In the genomic region with DNA sequence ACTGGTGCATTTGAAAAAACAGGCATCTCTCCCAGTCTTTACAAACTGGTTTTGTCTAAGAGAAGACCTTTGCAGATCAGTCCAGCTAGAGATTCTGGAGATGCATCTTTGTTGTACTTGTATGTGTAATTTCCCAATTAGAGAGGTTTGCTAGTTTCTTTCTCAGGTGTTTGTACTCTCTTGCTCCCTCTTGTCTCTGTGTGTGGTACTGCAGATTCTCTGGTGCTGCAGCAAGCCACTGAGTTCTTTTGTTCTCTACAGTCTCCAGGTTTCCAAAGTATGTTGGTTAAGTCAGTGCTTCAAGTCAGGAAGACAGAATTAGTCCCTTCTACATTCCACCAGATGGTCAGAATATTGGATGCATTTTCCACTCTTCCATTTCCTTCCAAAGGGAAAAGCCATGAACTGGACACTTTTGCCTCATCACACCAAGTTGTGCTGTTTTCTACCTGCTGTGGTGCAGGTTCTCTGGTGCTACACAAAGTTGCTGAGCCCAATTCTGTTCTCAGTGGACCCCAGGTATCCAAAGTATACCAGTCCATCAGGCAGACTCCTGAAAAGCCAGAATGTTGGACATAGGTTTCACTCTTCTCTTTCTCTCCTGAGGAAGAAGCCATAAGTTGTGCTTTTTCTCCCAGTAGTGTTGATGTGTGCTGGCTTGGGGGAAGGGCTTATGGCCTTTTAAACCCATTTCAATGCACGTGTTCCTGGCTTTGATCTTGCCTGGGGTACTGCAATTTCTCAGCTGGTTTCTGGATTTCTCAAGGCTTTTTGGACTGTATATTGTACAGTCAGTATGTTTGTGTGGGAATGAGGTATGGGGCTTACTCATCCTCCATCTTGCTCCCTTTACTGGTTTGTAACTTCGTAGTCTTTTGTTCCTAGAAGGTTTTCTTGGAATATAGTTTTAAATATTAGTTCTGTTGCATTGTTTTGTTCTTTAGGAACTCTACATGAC, we compare ENCODE assay signal across 8 cellular contexts. TPM values are rescaled to one million over a fixed set of nuclear protein-coding genes. Genes with fewer than 3 reads are reported as not detected.
A peak's percentile ranks its signal among the peaks of the same experiment; 100 is the strongest.
DNase-seq lines count a peak whose midpoint lies in the region; ATAC-seq and TF ChIP-seq lines count a peak whose summit lies in the region.

No MANE protein-coding gene starts in this region.

- H3K36me3 ChIP-seq in breast epithelium: no peaks in the 10 kb centered on the region

- intact Hi-C loops in breast epithelium (cut with DNase I; ENCODE audit: low total_unique reads): no loop called here

- no peak overlapping the region for H3K4me3 ChIP-seq in breast epithelium

- no peaks in the 10 kb centered on the region for H3K27me3 Mint-ChIP-seq in nephron (ENCODE audit: low read depth)

- peaks cover 12% of the 10 kb centered on the region for H3K9me3 Mint-ChIP-seq in nephron

- H3K4me1 Mint-ChIP-seq in nephron: peaks cover 22% of the 10 kb centered on the region

- TF ChIP-seq CTCF in breast epithelium (IDR thresholded peaks at IDR 0.05): peak in 2 of 3 donors; percentile 14 to 17
- TF ChIP-seq CTCF in nephron (IDR thresholded peaks at IDR 0.05; ENCODE audit: unreplicated experiment in 3 of 3): peak in 2 of 3 experiments; percentile 17 to 32

- no peak overlapping the region for H3K27ac Mint-ChIP-seq in nephron

- no peaks in the 10 kb centered on the region for H3K9me3 ChIP-seq in breast epithelium

- H3K36me3 Mint-ChIP-seq in nephron (ENCODE audit: low read depth): peaks cover 39% of the 10 kb centered on the region

- H3K4me3 Mint-ChIP-seq in nephron: no peak overlapping the region

- no peaks in the 10 kb centered on the region for H3K27me3 ChIP-seq in breast epithelium

- DNase-seq in DMS53 (lab: John Stamatoyannopoulos, UW) (peak; percentile 27), OCI-M1 (lab: John Stamatoyannopoulos, UW) (peak; percentile 58), breast epithelium (ENCODE audit: low spot score in 2 of 2) (no peak), dedifferentiated amniotic fluid mesenchymal stem cell (ENCODE audit: extremely low spot score) (no peak), cerebellar nuclear complex (lab: John Stamatoyannopoulos, UW) (no peak)

- no peak overlapping the region for H3K27ac ChIP-seq in breast epithelium

- no peak for TF ChIP-seq POLR2A in breast epithelium (IDR thresholded peaks at IDR 0.05)

- no peaks in the 10 kb centered on the region for H3K4me1 ChIP-seq in breast epithelium

- ATAC-seq in GM21526 (IDR thresholded peaks at IDR 0.05; ENCODE audit: low FRiP score, unreplicated experiment) (peak; percentile 62), HG03280 (IDR thresholded peaks at IDR 0.05; ENCODE audit: unreplicated experiment) (no peak)

RNA-seq across cellular contexts. Expression of gene EPC2, which starts 29.8 kb away (rescaled TPM):
- 10 to 100 TPM; 30.5 to 58.5 (median 44.2) TPM for total RNA-seq in breast epithelium

Comparison
In these comparisons a context has a peak if more than half of its experiments do, and no peak if none do; other contexts are left out.
1. DNase-seq: peak in DMS53 (single experiment) and OCI-M1 (single experiment); none in breast epithelium (0 of 2), dedifferentiated amniotic fluid mesenchymal stem cell (single experiment) and cerebellar nuclear complex (0 of 2).